14 cellular contexts compared by ENCODE assay signal in the genomic region with DNA sequence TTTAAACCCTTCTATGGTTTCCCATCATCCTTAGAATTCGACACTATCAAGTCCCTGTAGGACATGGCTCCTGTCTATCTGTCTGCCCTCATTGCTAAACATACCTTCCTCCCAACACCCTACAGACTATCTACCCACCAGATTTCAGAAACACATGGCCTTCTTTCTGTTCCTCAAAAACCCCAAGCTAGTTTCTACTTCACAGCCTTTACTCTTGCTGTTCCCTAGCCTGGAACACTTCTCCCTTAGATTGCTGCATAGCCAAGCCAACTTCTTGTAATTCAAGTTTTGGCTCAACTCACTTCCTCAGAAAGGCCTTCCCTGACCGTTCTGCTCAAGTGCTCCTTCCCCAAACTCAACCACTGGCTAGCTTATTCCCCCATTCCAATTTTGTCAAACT.
DNase-seq lines count a peak whose midpoint lies in the region; ATAC-seq, FAIRE-seq and TF ChIP-seq lines count a peak whose summit lies in the region.
"Had no signal": no experiment of that assay in that cellular context is flagged by ENCODE, and none has a peak within 500 bp of the region (broad histone marks: within the 10 kb centered on the region; RNA-seq: fewer than 3 reads in every experiment).

No MANE protein-coding gene starts in this region.

- 64% methylated on average over 2 of the region's 2 CpGs for WGBS in right cardiac atrium

- DNase-seq in GM12892 (ENCODE audit: insufficient read length) (peak; percentile 1), right cardiac atrium (no peak), coronary artery (ENCODE audit: low spot score) (no peak), SW480 (ENCODE audit: low spot score) (no peak), D341Med (ENCODE audit: low spot score) (no peak)
- DNase-seq in activated T-cell treated with anti-CD3 and anti-CD28 coated beads, Interleukin-2, amount 50 U/mL, for 1 hour, result no peak
- DNase-seq: activated CD4-positive, alpha-beta T cell treated with anti-CD3 and anti-CD28 coated beads for 4 hours; activated gamma-delta T cell treated with Interleukin-2 at 50 U/mL for 16 hours; NCI-H69; sigmoid colon; uterus had no signal

- no peak for TF ChIP-seq CTCF in coronary artery (IDR thresholded peaks at IDR 0.05)

- H3K27me3 ChIP-seq in right cardiac atrium (ENCODE audit: control insufficient read depth, insufficient read depth), result no peaks in the 10 kb centered on the region
- H3K27me3 ChIP-seq: sigmoid colon, uterus had no signal

- H3K27ac ChIP-seq in right cardiac atrium (ENCODE audit: low read length) (no peak overlapping the region), coronary artery (no peak overlapping the region)
- H3K27ac ChIP-seq: epithelial cell of prostate, sigmoid colon, uterus had no signal

- intact Hi-C loops in right cardiac atrium (cut with DNase I), result no loop called here

- H3K4me3 ChIP-seq in right cardiac atrium (ENCODE audit: low read length), result no peak overlapping the region
- no peak overlapping the region for H3K4me3 ChIP-seq in coronary artery
- H3K4me3 ChIP-seq: sigmoid colon, uterus had no signal

- no peaks in the 10 kb centered on the region for H3K9me3 ChIP-seq in right cardiac atrium (ENCODE audit: control insufficient read depth, low read length)
- H3K9me3 ChIP-seq: sigmoid colon, uterus had no signal

- ATAC-seq in GM21381 (IDR thresholded peaks at IDR 0.05; ENCODE audit: unreplicated experiment) (peak; percentile 66), HG03558 (IDR thresholded peaks at IDR 0.05; ENCODE audit: extremely low read depth, unreplicated experiment) (peak; percentile 49), right cardiac atrium (peak; percentile 18 to 70)

- peaks cover 2% of the 10 kb centered on the region for H3K4me1 ChIP-seq in right cardiac atrium (ENCODE audit: control insufficient read depth, insufficient read depth, low read length)
- H3K4me1 ChIP-seq: uterus had no signal

- TF ChIP-seq POLR2A in GM12892 (IDR thresholded peaks at IDR 0.05; ENCODE audit: low read depth, low read length), result no peak

- FAIRE-seq in GM12892 (lab: Jason Lieb, UNC), result peak; percentile 87
